ENCODE assay signal across 8 cellular contexts in the genomic region with DNA sequence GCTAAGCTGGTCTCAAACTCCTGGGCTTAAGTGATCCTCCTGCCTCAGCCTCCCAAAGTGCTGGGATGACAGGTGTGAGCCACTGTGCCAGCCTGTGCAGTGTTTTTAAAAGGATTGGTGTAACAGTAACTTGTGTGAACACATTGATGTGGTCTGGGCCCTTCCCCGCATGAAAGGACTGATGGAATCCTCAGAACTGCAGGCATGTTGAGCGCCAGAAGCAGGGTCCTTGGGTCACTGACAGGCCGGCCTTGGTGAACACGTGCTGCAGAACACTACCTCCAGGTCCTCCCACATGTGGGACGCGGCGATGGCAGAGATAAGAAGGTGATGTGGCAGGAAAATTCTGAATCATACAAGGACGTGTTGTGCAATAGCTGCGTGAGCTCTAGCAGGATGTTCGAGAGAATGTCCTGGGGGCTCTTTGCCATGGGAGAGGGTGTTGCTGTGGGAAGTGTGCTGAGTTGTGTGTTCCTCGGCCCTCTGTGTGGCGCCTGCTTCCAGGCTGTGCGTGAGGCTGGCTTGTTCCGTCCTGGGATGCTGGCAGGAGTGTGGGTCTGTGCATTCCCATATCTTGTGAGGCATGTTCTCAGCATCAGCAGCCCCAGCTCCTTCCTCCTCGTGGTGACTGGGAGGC.
A peak's percentile ranks its signal among the peaks of the same experiment; 100 is the strongest.
DNase-seq lines count a peak whose midpoint lies in the region; FAIRE-seq and TF ChIP-seq lines count a peak whose summit lies in the region.

No MANE protein-coding gene starts in this region.

- H3K27me3 ChIP-seq in keratinocyte (ENCODE audit: control insufficient read depth, extremely low read depth, insufficient read depth, low read length): no peaks in the 10 kb centered on the region
- H3K27me3 ChIP-seq in prostate gland (replicated peaks; ENCODE audit: insufficient read depth): no peaks in the 10 kb centered on the region

- peak; percentile 74 for DNase-seq in stimulated activated CD4-positive, alpha-beta T cell treated with anti-CD3 and anti-CD28 coated beads, Interleukin-15, amount 100 ng/mL, for 24 hours
- DNase-seq in stimulated activated CD4-positive, alpha-beta T cell treated with anti-CD3 and anti-CD28 coated beads, Interleukin-12 subunit alpha, Interleukin-12 subunit beta, amount 100 ng/mL, for 4 hours: no peak
- DNase-seq in activated naive CD8-positive, alpha-beta T cell treated with anti-CD3 and anti-CD28 coated beads for 36 hours: peak; percentile 26
- DNase-seq in keratinocyte (ENCODE audit: low read depth, low spot score): peak; percentile 86
- no peak for DNase-seq in prostate gland (ENCODE audit: low spot score)
- no peak for DNase-seq in LoVo (ENCODE audit: low spot score)
- DNase-seq in DMS79 (lab: John Stamatoyannopoulos, UW): no peak
- no peak for DNase-seq in activated gamma-delta T cell (lab: John Stamatoyannopoulos, UW)

- peaks cover 18 to 27% of the 10 kb centered on the region in 2 experiments for H3K36me3 ChIP-seq in keratinocyte (ENCODE audit: control insufficient read depth in 2 of 2, extremely low read depth in 1 of 2, insufficient read depth in 2 of 2, low read length in 2 of 2)
- H3K36me3 ChIP-seq in prostate gland: no peaks in the 10 kb centered on the region

- peaks cover 6% of the 10 kb centered on the region for H3K4me1 Mint-ChIP-seq in activated naive CD8-positive, alpha-beta T cell treated with anti-CD3 and anti-CD28 coated beads for 36 hours

- peaks cover 10% of the 10 kb centered on the region for H3K36me3 Mint-ChIP-seq in activated naive CD8-positive, alpha-beta T cell treated with anti-CD3 and anti-CD28 coated beads for 36 hours

- H3K9me3 ChIP-seq in keratinocyte (ENCODE audit: control insufficient read depth, low read depth, low read length) (no peaks in the 10 kb centered on the region), prostate gland (no peaks in the 10 kb centered on the region)

- H3K4me1 ChIP-seq in keratinocyte (ENCODE audit: control insufficient read depth, extremely low read depth, insufficient read depth, low read length): peaks cover 11% of the 10 kb centered on the region
- no peaks in the 10 kb centered on the region for H3K4me1 ChIP-seq in prostate gland (replicated peaks)

- WGBS in prostate gland: 66% methylated on average over 15 of the region's 15 CpGs

- H3K4me3 Mint-ChIP-seq in activated naive CD8-positive, alpha-beta T cell treated with anti-CD3 and anti-CD28 coated beads for 36 hours: no peak overlapping the region

- H3K27ac ChIP-seq in keratinocyte (ENCODE audit: control insufficient read depth, insufficient read depth, low read length) (peak overlapping the region; percentile 36), prostate gland (no peak overlapping the region)

- H3K27me3 Mint-ChIP-seq in activated naive CD8-positive, alpha-beta T cell treated with anti-CD3 and anti-CD28 coated beads for 36 hours: no peaks in the 10 kb centered on the region

- no peak overlapping the region for H3K4me2 ChIP-seq in keratinocyte (ENCODE audit: control insufficient read depth, extremely low read depth, insufficient read depth, low read depth, low read length)

- FAIRE-seq in keratinocyte (lab: Jason Lieb, UNC): peak; percentile 65

- H3K9me1 ChIP-seq in keratinocyte (ENCODE audit: control insufficient read depth, extremely low read depth, insufficient read depth, low read length): peaks cover 9% of the 10 kb centered on the region

- intact Hi-C loops in prostate gland (cut with DNase I): no loop called here

- H4K20me1 ChIP-seq in keratinocyte (ENCODE audit: control insufficient read depth, extremely low read depth, insufficient read depth, low read length): peaks cover 21% of the 10 kb centered on the region

- no peaks in the 10 kb centered on the region for H3K9me3 Mint-ChIP-seq in activated naive CD8-positive, alpha-beta T cell treated with anti-CD3 and anti-CD28 coated beads for 36 hours

- H2AFZ ChIP-seq in keratinocyte (ENCODE audit: control insufficient read depth, low read length): no peak overlapping the region

- H3K4me3 ChIP-seq in keratinocyte (ENCODE audit: control insufficient read depth in 2 of 3, extremely low read depth in 1 of 3, insufficient read depth in 2 of 3, low read depth in 1 of 3, low read length in 3 of 3): no peak overlapping the region
- H3K4me3 ChIP-seq in prostate gland: no peak overlapping the region

- no peak for TF ChIP-seq POLR2A in prostate gland (IDR thresholded peaks at IDR 0.05)

- H3K79me2 ChIP-seq in keratinocyte (ENCODE audit: control insufficient read depth, insufficient read depth, low read length): peaks cover 29% of the 10 kb centered on the region

- dilution Hi-C loops in keratinocyte (cut with MboI; ENCODE audit: extremely low pct_ligation_motif_present, low sequenced_read_pairs): no loop called here

- H3K27ac Mint-ChIP-seq in activated naive CD8-positive, alpha-beta T cell treated with anti-CD3 and anti-CD28 coated beads for 36 hours: peak overlapping the region; percentile 56

- H3K9ac ChIP-seq in keratinocyte (ENCODE audit: control insufficient read depth, extremely low read depth, insufficient read depth, low read length): peak overlapping the region; percentile 28

- TF ChIP-seq CTCF in keratinocyte (optimal IDR thresholded peaks at IDR 0.05 in 1 of 3, IDR thresholded peaks at IDR 0.05 in 1 of 3, conservative IDR thresholded peaks at IDR 0.05 in 1 of 3; ENCODE audit: extremely low read depth in 1 of 3, insufficient read depth in 2 of 3, low read length in 3 of 3) (no peak), prostate gland (IDR thresholded peaks at IDR 0.05) (no peak)

Comparison
In these comparisons a context has a peak if more than half of its experiments do, and no peak if none do; other contexts are left out.
1. DNase-seq: peak in stimulated activated CD4-positive, alpha-beta T cell treated with anti-CD3 and anti-CD28 coated beads, Interleukin-15, amount 100 ng/mL, for 24 hours (single experiment), activated naive CD8-positive, alpha-beta T cell treated with anti-CD3 and anti-CD28 coated beads for 36 hours (single experiment) and keratinocyte (single experiment); none in stimulated activated CD4-positive, alpha-beta T cell treated with anti-CD3 and anti-CD28 coated beads, Interleukin-12 subunit alpha, Interleukin-12 subunit beta, amount 100 ng/mL, for 4 hours (single experiment), prostate gland (single experiment), LoVo (single experiment), DMS79 (single experiment) and activated gamma-delta T cell (single experiment).